29 cellular contexts compared by ENCODE assay signal in genomic region chrX:87693204-87693603, GRCh38.
"Had no signal": no experiment of that assay in that cellular context is flagged by ENCODE, and none has a peak within 500 bp of the region (broad histone marks: within the 10 kb centered on the region; RNA-seq: fewer than 3 reads in every experiment).

No MANE protein-coding gene starts in this region.

- H3K4me3 Mint-ChIP-seq: dendritic cell treated with granulocyte-macrophage colony-stimulating factor and Interleukin-4, amounts not matched to agents 40 ng/mL and 50 ng/mL, for 4 days; effector memory CD8-positive, alpha-beta T cell; endodermal cell had no signal

- H3K27me3 Mint-ChIP-seq: dendritic cell treated with granulocyte-macrophage colony-stimulating factor and Interleukin-4, amounts not matched to agents 40 ng/mL and 50 ng/mL, for 4 days; effector memory CD8-positive, alpha-beta T cell had no signal

- H3K9me3 ChIP-seq: colonic mucosa, esophagus muscularis mucosa, esophagus squamous epithelium, gastrocnemius medialis, gastroesophageal sphincter, heart left ventricle, heart right ventricle had no signal

- H3K36me3 ChIP-seq: colonic mucosa, esophagus muscularis mucosa, esophagus squamous epithelium, gastrocnemius medialis, gastroesophageal sphincter, heart left ventricle, heart right ventricle had no signal

- H3K27me3 ChIP-seq: colonic mucosa, esophagus muscularis mucosa, esophagus squamous epithelium, foreskin keratinocyte, gastrocnemius medialis, gastroesophageal sphincter, heart left ventricle, heart right ventricle, hepatocyte had no signal

- H3K4me2 ChIP-seq: hepatocyte had no signal

- H3K27ac Mint-ChIP-seq: dendritic cell treated with granulocyte-macrophage colony-stimulating factor and Interleukin-4, amounts not matched to agents 40 ng/mL and 50 ng/mL, for 4 days; effector memory CD8-positive, alpha-beta T cell; endodermal cell had no signal

- H3K4me1 ChIP-seq: colonic mucosa, esophagus muscularis mucosa, esophagus squamous epithelium, foreskin keratinocyte, gastrocnemius medialis, gastroesophageal sphincter, heart left ventricle, heart right ventricle had no signal

- H3K79me2 ChIP-seq: hepatocyte had no signal

- ATAC-seq: effector memory CD8-positive, alpha-beta T cell; esophagus mucosa; foreskin keratinocyte; gastrocnemius medialis; gastroesophageal sphincter; heart left ventricle; heart right ventricle had no signal

- H2AFZ ChIP-seq: hepatocyte had no signal

- FAIRE-seq: endometrium, endothelial cell of umbilical vein, frontal cortex had no signal

- H3K27ac ChIP-seq: colonic mucosa, coronary artery, dorsolateral prefrontal cortex, epithelial cell of prostate, esophagus muscularis mucosa, esophagus squamous epithelium, foreskin keratinocyte, gastrocnemius medialis, gastroesophageal sphincter, heart left ventricle, heart right ventricle, hepatocyte had no signal

- DNase-seq: colonic mucosa; cortex of kidney; dermis blood vessel endothelial cell; dorsolateral prefrontal cortex; effector CD4-positive, alpha-beta T cell; effector CD8-positive, alpha-beta T cell; effector memory CD4-positive, alpha-beta T cell; effector memory CD8-positive, alpha-beta T cell; endodermal cell; erythroblast; esophagus squamous epithelium; foreskin fibroblast; foreskin keratinocyte; foreskin melanocyte; gastrocnemius medialis; glutamatergic neuron; head of caudate nucleus; heart left ventricle; heart right ventricle had no signal

- H3K4me3 ChIP-seq: colonic mucosa, coronary artery, dorsolateral prefrontal cortex, esophagus muscularis mucosa, esophagus squamous epithelium, gastrocnemius medialis, gastroesophageal sphincter, heart left ventricle, heart right ventricle, hepatocyte had no signal
